In the genomic region with DNA sequence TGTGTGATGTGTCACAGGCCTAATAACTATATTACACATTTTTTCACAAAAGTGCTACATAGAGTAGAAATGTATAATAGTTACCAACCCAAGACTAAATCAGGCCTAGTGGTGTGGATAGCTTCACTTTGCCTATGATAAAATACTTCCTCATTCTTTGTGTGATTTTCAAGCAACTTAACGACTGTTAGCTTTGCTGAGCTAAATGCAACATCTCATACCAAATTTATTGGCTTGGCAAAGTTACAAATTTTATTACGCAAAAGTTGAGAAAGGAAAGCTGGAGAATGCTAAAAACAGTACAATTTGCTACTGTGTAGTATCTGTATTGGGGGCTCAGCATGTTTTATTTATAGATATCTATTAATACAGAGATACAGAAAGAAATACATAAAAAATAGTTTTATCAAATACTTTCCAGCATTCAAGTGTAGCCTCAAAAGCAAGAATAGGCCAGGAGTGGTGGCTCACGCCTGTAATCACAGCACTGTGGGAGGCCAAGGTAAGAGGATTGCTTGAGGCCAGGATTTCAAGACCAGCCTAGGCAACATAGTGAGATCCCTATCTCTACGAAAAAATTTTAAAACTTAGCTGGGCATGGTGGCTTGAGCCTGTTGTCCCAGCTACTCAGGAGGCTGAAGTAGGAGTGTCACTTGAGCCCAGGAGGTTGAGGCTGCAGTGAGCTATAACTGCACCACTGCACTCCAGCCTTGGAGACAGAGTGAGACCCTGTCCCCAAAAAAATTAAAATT, we compare ENCODE assay signal across 12 cellular contexts. TPM values are rescaled to one million over a fixed set of nuclear protein-coding genes. Genes with fewer than 3 reads are reported as not detected.
A peak's percentile ranks its signal among the peaks of the same experiment; 100 is the strongest.
DNase-seq lines count a peak whose midpoint lies in the region; ATAC-seq and TF ChIP-seq lines count a peak whose summit lies in the region.
"Had no signal": no experiment of that assay in that cellular context is flagged by ENCODE, and none has a peak within 500 bp of the region (broad histone marks: within the 10 kb centered on the region; RNA-seq: fewer than 3 reads in every experiment).

No MANE protein-coding gene starts in this region.

- H3K9me3 ChIP-seq in Peyer's patch, result no peaks in the 10 kb centered on the region

- H3K4me1 ChIP-seq in Peyer's patch, result peaks cover 0 to 2% (median 0%) of the 10 kb centered on the region in 4 donors

- TF ChIP-seq CTCF in NB4 (IDR thresholded peaks at IDR 0.05; ENCODE audit: low read depth, low read length) (no peak), Peyer's patch (IDR thresholded peaks at IDR 0.05) (no peak)

- ATAC-seq in GM18502 (IDR thresholded peaks at IDR 0.05; ENCODE audit: poor library complexity, unreplicated experiment), result no peak
- ATAC-seq: activated CD8-positive, alpha-beta T cell treated with anti-CD3 and anti-CD28 coated beads for 36 hours; stimulated activated memory B cell treated with anti-CD40 and anti-IgM and Interleukin-4, amounts not matched to agents 10 μg/mL and 1 μg/mL and 100 μg/mL, for 72 hours had no signal

- peak; percentile 55 for DNase-seq in GM03348 (ENCODE audit: low spot score)
- DNase-seq in NB4 (ENCODE audit: low read depth), result peak; percentile 77
- peak; percentile 27 for DNase-seq in fibroblast of gingiva (ENCODE audit: low read depth)
- DNase-seq in stromal cell of bone marrow (ENCODE audit: low read depth), result peak; percentile 24
- no peak for DNase-seq in NCI-H526 treated with DMSO at 0.1 percent for 48 hours (lab: John Stamatoyannopoulos, UW)
- no peak for DNase-seq in Peyer's patch
- DNase-seq: activated CD8-positive, alpha-beta T cell treated with anti-CD3 and anti-CD28 coated beads for 36 hours; islet precursor cell; stimulated activated CD4-positive, alpha-beta T cell treated with anti-CD3 and anti-CD28 coated beads, Interleukin-4, amount 100 ng/mL, for 4 hours; T-helper 9 cell had no signal

- no peak overlapping the region for H3K27ac ChIP-seq in Peyer's patch

- H3K36me3 ChIP-seq in Peyer's patch, result no peaks in the 10 kb centered on the region

- H3K27me3 ChIP-seq in Peyer's patch, result no peaks in the 10 kb centered on the region

- TF ChIP-seq POLR2A in NB4 (IDR thresholded peaks at IDR 0.05; ENCODE audit: extremely low read depth, insufficient read length) (no peak), Peyer's patch (IDR thresholded peaks at IDR 0.05) (no peak)

- H3K4me3 ChIP-seq in NB4 (ENCODE audit: low read depth, low read length) (no peak overlapping the region), Peyer's patch (no peak overlapping the region)

RNA-seq across cellular contexts. Expression of a gene that starts 3.6 kb away (rescaled TPM):
- 10 to 100 TPM in 2 of 4 donors, 1 to 10 TPM in 2; 5.8 to 19.0 (median 13.5) TPM for total RNA-seq in Peyer's patch

Comparison
In these comparisons a context has a peak if more than half of its experiments do, and no peak if none do; other contexts are left out.
1. DNase-seq: peak in GM03348 (single experiment), NB4 (single experiment), fibroblast of gingiva (single experiment) and stromal cell of bone marrow (single experiment); none in NCI-H526 treated with DMSO at 0.1 percent for 48 hours (single experiment) and Peyer's patch (0 of 3).